8 cellular contexts compared by ENCODE assay signal in genomic region chr6:167832497-167833395, GRCh38. TPM values are rescaled to one million over a fixed set of nuclear protein-coding genes. Genes with fewer than 3 reads are reported as not detected.
DNase-seq lines count a peak whose midpoint lies in the region; ATAC-seq and TF ChIP-seq lines count a peak whose summit lies in the region.

No MANE protein-coding gene starts in this region.

- H3K27ac Mint-ChIP-seq in activated T-cell treated with anti-CD3 and anti-CD28 coated beads, Interleukin-2, amount 50 U/mL, for 24 hours: no peak overlapping the region
- no peak overlapping the region for H3K27ac Mint-ChIP-seq in activated T-cell treated with anti-CD3 and anti-CD28 coated beads, Interleukin-2, amount 50 U/mL, for 72 hours
- peak overlapping the region; percentile 81 for H3K27ac Mint-ChIP-seq in dendritic cell treated with granulocyte-macrophage colony-stimulating factor and Interleukin-4, amounts not matched to agents 40 ng/mL and 50 ng/mL, for 4 days
- no peak overlapping the region for H3K27ac Mint-ChIP-seq in stimulated activated naive CD8-positive, alpha-beta T cell treated with anti-CD3 and anti-CD28 coated beads, Interleukin-15, amount 100 ng/mL, for 72 hours
- H3K27ac Mint-ChIP-seq in CD4-positive, alpha-beta T cell: no peak overlapping the region

- POLR2A ChIA-PET in CD4-positive, alpha-beta T cell (lab: Charles Lee): interaction anchor here (0.5 kb wide), 1 partner anchor 53 kb away, joined by 3 read pairs; no protein-coding TSS in a partner anchor

- H3K27me3 ChIP-seq in CD4-positive, alpha-beta T cell (ENCODE audit: control insufficient read depth, insufficient read depth, low read length): peaks cover 40% of the 10 kb centered on the region

- DNase-seq in activated T-cell treated with anti-CD3 and anti-CD28 coated beads, Interleukin-2, amount 50 U/mL, for 24 hours: no peak
- DNase-seq in activated T-cell treated with anti-CD3 and anti-CD28 coated beads, Interleukin-2, amount 50 U/mL, for 72 hours: no peak
- DNase-seq in stimulated activated naive CD8-positive, alpha-beta T cell treated with anti-CD3 and anti-CD28 coated beads, Interleukin-15, amount 100 ng/mL, for 72 hours: no peak
- DNase-seq in NCI-H1105 treated with DMSO at 0.1 percent for 48 hours (lab: John Stamatoyannopoulos, UW): no peak
- no peak for DNase-seq in CD4-positive, alpha-beta T cell

- no peaks in the 10 kb centered on the region for H3K9me3 ChIP-seq in CD4-positive, alpha-beta T cell (ENCODE audit: control insufficient read depth, low read length)

- H3K36me3 Mint-ChIP-seq in activated T-cell treated with anti-CD3 and anti-CD28 coated beads, Interleukin-2, amount 50 U/mL, for 24 hours (ENCODE audit: low read depth): peaks cover 1% of the 10 kb centered on the region
- H3K36me3 Mint-ChIP-seq in activated T-cell treated with anti-CD3 and anti-CD28 coated beads, Interleukin-2, amount 50 U/mL, for 72 hours (ENCODE audit: insufficient read depth in 2 of 2): peaks cover 0 to 4% of the 10 kb centered on the region in 2 donors
- peaks cover 2% of the 10 kb centered on the region for H3K36me3 Mint-ChIP-seq in dendritic cell treated with granulocyte-macrophage colony-stimulating factor and Interleukin-4, amounts not matched to agents 40 ng/mL and 50 ng/mL, for 4 days (ENCODE audit: low read depth)
- no peaks in the 10 kb centered on the region for H3K36me3 Mint-ChIP-seq in CD4-positive, alpha-beta T cell (ENCODE audit: low read depth)

- no peak for ATAC-seq in activated T-cell treated with anti-CD3 and anti-CD28 coated beads, Interleukin-2, amount 50 U/mL, for 72 hours (replicated peaks in 1 of 2)
- ATAC-seq in HG03457 (IDR thresholded peaks at IDR 0.05; ENCODE audit: unreplicated experiment) (peak; percentile 39), HG02763 (IDR thresholded peaks at IDR 0.05; ENCODE audit: unreplicated experiment) (no peak)
- peak; percentile 68 for ATAC-seq in stimulated activated naive CD8-positive, alpha-beta T cell treated with anti-CD3 and anti-CD28 coated beads, Interleukin-15, amount 100 ng/mL, for 72 hours
- ATAC-seq in CD4-positive, alpha-beta T cell (ENCODE audit: poor library complexity): no peak

- peaks cover 35% of the 10 kb centered on the region for H3K4me1 Mint-ChIP-seq in activated T-cell treated with anti-CD3 and anti-CD28 coated beads, Interleukin-2, amount 50 U/mL, for 24 hours (ENCODE audit: low read depth)
- H3K4me1 Mint-ChIP-seq in activated T-cell treated with anti-CD3 and anti-CD28 coated beads, Interleukin-2, amount 50 U/mL, for 72 hours (ENCODE audit: low read depth): peaks cover 27% of the 10 kb centered on the region
- H3K4me1 Mint-ChIP-seq in dendritic cell treated with granulocyte-macrophage colony-stimulating factor and Interleukin-4, amounts not matched to agents 40 ng/mL and 50 ng/mL, for 4 days (ENCODE audit: low read depth): peaks cover 19% of the 10 kb centered on the region
- peaks cover 54% of the 10 kb centered on the region for H3K4me1 Mint-ChIP-seq in stimulated activated naive CD8-positive, alpha-beta T cell treated with anti-CD3 and anti-CD28 coated beads, Interleukin-15, amount 100 ng/mL, for 72 hours
- no peaks in the 10 kb centered on the region for H3K4me1 Mint-ChIP-seq in CD4-positive, alpha-beta T cell (ENCODE audit: low read depth)

- intact Hi-C loops in dendritic cell treated with granulocyte-macrophage colony-stimulating factor and Interleukin-4, amounts not matched to agents 40 ng/mL and 50 ng/mL, for 4 days (cut with micrococcal nuclease): no loop called here
- intact Hi-C loops in CD4-positive, alpha-beta T cell (cut with DNase I, micrococcal nuclease): no loop called here

- peak overlapping the region; percentile 3 for H3K4me3 Mint-ChIP-seq in activated T-cell treated with anti-CD3 and anti-CD28 coated beads, Interleukin-2, amount 50 U/mL, for 24 hours
- H3K4me3 Mint-ChIP-seq in activated T-cell treated with anti-CD3 and anti-CD28 coated beads, Interleukin-2, amount 50 U/mL, for 72 hours: peak overlapping the region in 1 of 2 donors; percentile 75
- H3K4me3 Mint-ChIP-seq in dendritic cell treated with granulocyte-macrophage colony-stimulating factor and Interleukin-4, amounts not matched to agents 40 ng/mL and 50 ng/mL, for 4 days: peak overlapping the region; percentile 53
- peak overlapping the region; percentile 61 to 64 for H3K4me3 Mint-ChIP-seq in stimulated activated naive CD8-positive, alpha-beta T cell treated with anti-CD3 and anti-CD28 coated beads, Interleukin-15, amount 100 ng/mL, for 72 hours
- H3K4me3 Mint-ChIP-seq in CD4-positive, alpha-beta T cell: no peak overlapping the region

- TF ChIP-seq CTCF in CD4-positive, alpha-beta T cell (IDR thresholded peaks at IDR 0.05): no peak

- H3K9me3 Mint-ChIP-seq in activated T-cell treated with anti-CD3 and anti-CD28 coated beads, Interleukin-2, amount 50 U/mL, for 24 hours: no peaks in the 10 kb centered on the region
- H3K9me3 Mint-ChIP-seq in activated T-cell treated with anti-CD3 and anti-CD28 coated beads, Interleukin-2, amount 50 U/mL, for 72 hours: no peaks in the 10 kb centered on the region
- no peaks in the 10 kb centered on the region for H3K9me3 Mint-ChIP-seq in dendritic cell treated with granulocyte-macrophage colony-stimulating factor and Interleukin-4, amounts not matched to agents 40 ng/mL and 50 ng/mL, for 4 days
- no peaks in the 10 kb centered on the region for H3K9me3 Mint-ChIP-seq in stimulated activated naive CD8-positive, alpha-beta T cell treated with anti-CD3 and anti-CD28 coated beads, Interleukin-15, amount 100 ng/mL, for 72 hours
- H3K9me3 Mint-ChIP-seq in CD4-positive, alpha-beta T cell: no peaks in the 10 kb centered on the region

- peaks cover 77% of the 10 kb centered on the region for H3K27me3 Mint-ChIP-seq in activated T-cell treated with anti-CD3 and anti-CD28 coated beads, Interleukin-2, amount 50 U/mL, for 24 hours
- H3K27me3 Mint-ChIP-seq in activated T-cell treated with anti-CD3 and anti-CD28 coated beads, Interleukin-2, amount 50 U/mL, for 72 hours (ENCODE audit: low read depth): peaks cover 59% of the 10 kb centered on the region
- H3K27me3 Mint-ChIP-seq in dendritic cell treated with granulocyte-macrophage colony-stimulating factor and Interleukin-4, amounts not matched to agents 40 ng/mL and 50 ng/mL, for 4 days: peaks cover 51% of the 10 kb centered on the region
- H3K27me3 Mint-ChIP-seq in stimulated activated naive CD8-positive, alpha-beta T cell treated with anti-CD3 and anti-CD28 coated beads, Interleukin-15, amount 100 ng/mL, for 72 hours: peaks cover 44% of the 10 kb centered on the region
- H3K27me3 Mint-ChIP-seq in CD4-positive, alpha-beta T cell: peaks cover 84% of the 10 kb centered on the region

- CTCF ChIA-PET in CD4-positive, alpha-beta T cell (lab: Charles Lee): no interaction called here

- no peak overlapping the region for H3K27ac ChIP-seq in CD4-positive, alpha-beta T cell (ENCODE audit: low read depth, low read length)

RNA-seq across cellular contexts. Expression of gene AFDN, which starts 6.0 kb away (rescaled TPM):
- 10 to 100 TPM; 21.6 to 31.9 TPM for total RNA-seq in activated T-cell treated with anti-CD3 and anti-CD28 coated beads, Interleukin-2, amount 50 U/mL, for 72 hours
- total RNA-seq in CD4-positive, alpha-beta T cell: 10 to 100 TPM in 1 of 2 experiments, 1 to 10 TPM in 1; 9.1 to 10.2 TPM

Comparison
In these comparisons a context has a peak if more than half of its experiments do, and no peak if none do; other contexts are left out.
1. ATAC-seq: peak in HG03457 (single experiment) and stimulated activated naive CD8-positive, alpha-beta T cell treated with anti-CD3 and anti-CD28 coated beads, Interleukin-15, amount 100 ng/mL, for 72 hours (single experiment); none in activated T-cell treated with anti-CD3 and anti-CD28 coated beads, Interleukin-2, amount 50 U/mL, for 72 hours (0 of 2), HG02763 (single experiment) and CD4-positive, alpha-beta T cell (single experiment).